13 cellular contexts compared by ENCODE assay signal in the genomic region with DNA sequence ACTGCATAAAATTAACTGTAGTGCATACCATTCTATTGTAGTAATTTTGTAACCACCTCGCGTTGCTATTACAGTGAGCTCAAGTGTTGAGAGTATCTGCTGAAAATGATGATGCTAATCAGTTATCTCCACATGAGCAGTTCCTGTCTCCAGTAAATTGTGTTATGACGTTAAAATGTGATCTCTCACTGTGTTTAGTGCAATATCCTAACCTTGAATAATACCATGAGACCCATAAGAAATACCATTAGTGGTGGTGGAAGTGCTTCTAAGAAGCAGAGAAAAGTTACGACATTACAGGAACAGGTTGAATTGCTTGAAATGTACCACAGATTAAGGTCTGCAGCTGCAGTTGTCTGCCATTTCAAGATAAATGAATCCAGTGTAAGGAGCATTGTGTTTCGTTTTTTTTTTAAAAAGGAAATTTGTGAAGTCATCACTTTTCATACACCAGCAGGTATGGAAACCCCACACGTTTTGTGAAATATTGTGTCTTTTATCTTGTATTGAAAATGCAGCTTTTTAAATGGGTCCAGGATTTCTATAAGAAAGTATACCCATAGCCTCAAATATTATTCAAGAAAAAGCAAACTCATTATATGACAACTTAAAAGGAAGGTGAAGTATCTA.
DNase-seq lines count a peak whose midpoint lies in the region; ATAC-seq, FAIRE-seq and TF ChIP-seq lines count a peak whose summit lies in the region.
"Had no signal": no experiment of that assay in that cellular context is flagged by ENCODE, and none has a peak within 500 bp of the region (broad histone marks: within the 10 kb centered on the region; RNA-seq: fewer than 3 reads in every experiment).

No MANE protein-coding gene starts in this region.

- CTCF ChIA-PET in A673 (lab: Charles Lee), result no interaction called here

- FAIRE-seq in H54 (lab: Jason Lieb, UNC) (peak; percentile 6), keratinocyte (lab: Jason Lieb, UNC) (peak; percentile 41)
- FAIRE-seq: GM12891 had no signal

- H3K9me3 ChIP-seq in A673 (ENCODE audit: low read depth, low read length, poor library complexity, severe bottlenecking), result no peaks in the 10 kb centered on the region
- no peaks in the 10 kb centered on the region for H3K9me3 ChIP-seq in keratinocyte (ENCODE audit: control insufficient read depth, low read depth, low read length)
- no peaks in the 10 kb centered on the region for H3K9me3 ChIP-seq in effector memory CD4-positive, alpha-beta T cell (ENCODE audit: control insufficient read depth, low read length)
- H3K9me3 ChIP-seq: Caco-2 had no signal

- H3K27ac ChIP-seq in A673 (ENCODE audit: low read depth, low read length, poor library complexity, severe bottlenecking) (no peak overlapping the region), keratinocyte (ENCODE audit: control insufficient read depth, insufficient read depth, low read length) (no peak overlapping the region)
- H3K27ac ChIP-seq in effector memory CD4-positive, alpha-beta T cell (ENCODE audit: insufficient read depth, low read length, poor library complexity, severe bottlenecking), result no peak overlapping the region
- H3K27ac ChIP-seq: GM23248 had no signal

- H3K36me3 ChIP-seq in A673 (ENCODE audit: insufficient read depth, low read length, poor library complexity, severe bottlenecking), result no peaks in the 10 kb centered on the region
- no peaks in the 10 kb centered on the region for H3K36me3 ChIP-seq in keratinocyte (ENCODE audit: control insufficient read depth in 2 of 2, extremely low read depth in 1 of 2, insufficient read depth in 2 of 2, low read length in 2 of 2)
- no peaks in the 10 kb centered on the region for H3K36me3 ChIP-seq in effector memory CD4-positive, alpha-beta T cell (ENCODE audit: control insufficient read depth, insufficient read depth, low read length)

- no peak overlapping the region for H3K4me2 ChIP-seq in keratinocyte (ENCODE audit: control insufficient read depth, extremely low read depth, insufficient read depth, low read depth, low read length)

- TF ChIP-seq POLR2A in H54 (IDR thresholded peaks at IDR 0.05; ENCODE audit: low read depth, low read length), result no peak

- H3K79me2 ChIP-seq in keratinocyte (ENCODE audit: control insufficient read depth, insufficient read depth, low read length), result no peaks in the 10 kb centered on the region

- DNase-seq in A673 (ENCODE audit: low spot score), result peak; percentile 32
- no peak for DNase-seq in H54 (ENCODE audit: insufficient read length, low spot score)
- peak; percentile 20 for DNase-seq in SK-N-DZ (ENCODE audit: low spot score)
- DNase-seq in keratinocyte (ENCODE audit: low read depth, low spot score), result no peak
- DNase-seq in effector memory CD4-positive, alpha-beta T cell, result no peak
- no peak for DNase-seq in NCI-H1105 (lab: John Stamatoyannopoulos, UW)
- no peak for DNase-seq in stimulated activated CD4-positive, alpha-beta T cell treated with anti-CD3 and anti-CD28 coated beads, Interleukin-4, amount 100 ng/mL, for 4 hours
- DNase-seq: Caco-2; CD8-positive, alpha-beta memory T cell; GM23248; H7 had no signal

- dilution Hi-C loops in keratinocyte (cut with MboI; ENCODE audit: extremely low pct_ligation_motif_present, low sequenced_read_pairs), result no loop called here

- intact Hi-C loops in A673 (cut with micrococcal nuclease; ENCODE audit: unreplicated experiment), result no loop called here

- no peak for ATAC-seq in HG03460 (IDR thresholded peaks at IDR 0.05; ENCODE audit: unreplicated experiment)

- no TSS peak for BruUV-seq in A673 (replicated peaks; lab: Mats Ljungman, UMichigan)

- H3K9ac ChIP-seq in keratinocyte (ENCODE audit: control insufficient read depth, extremely low read depth, insufficient read depth, low read length), result no peak overlapping the region
- H3K9ac ChIP-seq: GM23248 had no signal

- H3K27me3 ChIP-seq in A673 (replicated peaks; ENCODE audit: insufficient read depth, low read depth, low read length, poor library complexity) (no peaks in the 10 kb centered on the region), keratinocyte (ENCODE audit: control insufficient read depth, extremely low read depth, insufficient read depth, low read length) (no peaks in the 10 kb centered on the region)
- H3K27me3 ChIP-seq in effector memory CD4-positive, alpha-beta T cell (replicated peaks; ENCODE audit: control insufficient read depth, insufficient read depth, low read length, poor library complexity, severe bottlenecking), result no peaks in the 10 kb centered on the region

- H3K9me1 ChIP-seq in keratinocyte (ENCODE audit: control insufficient read depth, extremely low read depth, insufficient read depth, low read length), result no peaks in the 10 kb centered on the region

- no peak for TF ChIP-seq CTCF in A673 (conservative IDR thresholded peaks at IDR 0.05; ENCODE audit: low read depth, low read length)
- TF ChIP-seq CTCF in keratinocyte (optimal IDR thresholded peaks at IDR 0.05 in 1 of 3, IDR thresholded peaks at IDR 0.05 in 1 of 3, conservative IDR thresholded peaks at IDR 0.05 in 1 of 3; ENCODE audit: extremely low read depth in 1 of 3, insufficient read depth in 2 of 3, low read length in 3 of 3), result no peak

- H2AFZ ChIP-seq in keratinocyte (ENCODE audit: control insufficient read depth, low read length), result no peak overlapping the region
- H2AFZ ChIP-seq: GM23248 had no signal

- no peaks in the 10 kb centered on the region for H4K20me1 ChIP-seq in keratinocyte (ENCODE audit: control insufficient read depth, extremely low read depth, insufficient read depth, low read length)

- POLR2A ChIA-PET in A673 (lab: Charles Lee; ENCODE audit: low non-redundant PET), result interaction anchor here (0.6 kb wide), 1 partner anchor 1552 kb away, joined by 7 read pairs; no protein-coding TSS in a partner anchor

- H3K4me1 ChIP-seq in A673 (ENCODE audit: insufficient read depth, low read length, poor library complexity, severe bottlenecking) (no peaks in the 10 kb centered on the region), keratinocyte (ENCODE audit: control insufficient read depth, extremely low read depth, insufficient read depth, low read length) (no peaks in the 10 kb centered on the region)
- H3K4me1 ChIP-seq in effector memory CD4-positive, alpha-beta T cell (ENCODE audit: control insufficient read depth, insufficient read depth, low read length, poor library complexity, severe bottlenecking), result no peaks in the 10 kb centered on the region

- no peak overlapping the region for H3K4me3 ChIP-seq in A673 (ENCODE audit: low read depth, low read length, poor library complexity, severe bottlenecking)
- H3K4me3 ChIP-seq in keratinocyte (ENCODE audit: control insufficient read depth in 2 of 3, extremely low read depth in 1 of 3, insufficient read depth in 2 of 3, low read depth in 1 of 3, low read length in 3 of 3), result no peak overlapping the region
- no peak overlapping the region for H3K4me3 ChIP-seq in effector memory CD4-positive, alpha-beta T cell (ENCODE audit: insufficient read depth, low read depth, low read length, poor library complexity, severe bottlenecking)
- H3K4me3 ChIP-seq: GM23248 had no signal

Comparison
In these comparisons a context has a peak if more than half of its experiments do, and no peak if none do; other contexts are left out.
1. DNase-seq: peak in A673 (single experiment) and SK-N-DZ (single experiment); none in H54 (single experiment), keratinocyte (single experiment), effector memory CD4-positive, alpha-beta T cell (0 of 3), NCI-H1105 (single experiment) and stimulated activated CD4-positive, alpha-beta T cell treated with anti-CD3 and anti-CD28 coated beads, Interleukin-4, amount 100 ng/mL, for 4 hours (0 of 2).